17 cellular contexts compared by ENCODE assay signal in the genomic region with DNA sequence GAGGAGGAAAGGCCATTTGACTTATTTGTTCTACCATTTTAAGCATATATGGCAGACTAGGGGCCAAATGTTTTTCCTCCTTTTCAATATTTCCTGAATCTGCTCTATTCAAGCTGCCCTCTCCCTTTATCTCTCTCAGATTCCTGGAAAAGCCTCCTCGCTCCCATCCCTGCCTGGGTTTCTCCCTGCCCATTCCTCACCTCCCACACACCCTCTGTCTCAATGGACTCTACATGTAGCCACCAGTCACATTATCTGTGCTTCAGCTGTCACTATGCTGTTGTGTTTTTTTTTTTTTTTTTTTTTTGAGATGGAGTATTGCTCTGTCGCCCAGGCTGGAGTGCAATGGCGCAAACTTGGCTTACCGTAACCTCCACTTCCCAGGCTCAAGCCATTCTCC.
"Had no signal": no experiment of that assay in that cellular context is flagged by ENCODE, and none has a peak within 500 bp of the region (broad histone marks: within the 10 kb centered on the region; RNA-seq: fewer than 3 reads in every experiment).

No MANE protein-coding gene starts in this region.

- H3K4me2 ChIP-seq: neural progenitor cell, SK-N-SH had no signal

- H3K4me3 ChIP-seq: cardiac muscle cell, dorsolateral prefrontal cortex, gastrocnemius medialis, lower lobe of right lung, neural progenitor cell, ovary, right lobe of liver, spleen, thoracic aorta, upper lobe of right lung had no signal

- DNase-seq: activated CD4-positive, alpha-beta T cell treated with anti-CD3 and anti-CD28 coated beads, Interleukin-2, amount 50 U/mL, for 1 hour; activated CD4-positive, CD25-positive, alpha-beta regulatory T cell; activated gamma-delta T cell treated with Interleukin-2 at 50 U/mL for 16 hours; activated T-cell treated with anti-CD3 and anti-CD28 coated beads, Interleukin-2, amount 50 U/mL, for 72 hours; endodermal cell; gastrocnemius medialis; left colon; lower lobe of right lung; ovary; right lobe of liver; SK-N-SH; spleen; upper lobe of right lung had no signal

- H3K9ac ChIP-seq: neural progenitor cell, SK-N-SH had no signal

- H3K4me1 ChIP-seq: gastrocnemius medialis, lower lobe of right lung, upper lobe of right lung had no signal

- H3K36me3 ChIP-seq: neural progenitor cell, ovary had no signal

- H2AFZ ChIP-seq: neural progenitor cell had no signal

- H3K4me3 Mint-ChIP-seq: activated T-cell treated with anti-CD3 and anti-CD28 coated beads, Interleukin-2, amount 50 U/mL, for 72 hours; endodermal cell; neural progenitor cell had no signal

- H3K27ac Mint-ChIP-seq: activated T-cell treated with anti-CD3 and anti-CD28 coated beads, Interleukin-2, amount 50 U/mL, for 72 hours; endodermal cell; neural progenitor cell had no signal

- ATAC-seq: activated T-cell treated with anti-CD3 and anti-CD28 coated beads, Interleukin-2, amount 50 U/mL, for 72 hours; gastrocnemius medialis; left colon; lower lobe of right lung; right lobe of liver; upper lobe of right lung had no signal

- H3K4me1 Mint-ChIP-seq: endodermal cell had no signal

- H3K9me3 ChIP-seq: gastrocnemius medialis, lower lobe of right lung, ovary, right lobe of liver, SK-N-SH, spleen, thoracic aorta, upper lobe of right lung had no signal

- H3K27ac ChIP-seq: cardiac muscle cell, gastrocnemius medialis, lower lobe of right lung, neural progenitor cell, ovary, right lobe of liver, spleen, thoracic aorta, upper lobe of right lung had no signal

- H3K27me3 ChIP-seq: cardiac muscle cell, gastrocnemius medialis, ovary, right lobe of liver, spleen, upper lobe of right lung had no signal

- H3K9me3 Mint-ChIP-seq: activated T-cell treated with anti-CD3 and anti-CD28 coated beads, Interleukin-2, amount 50 U/mL, for 72 hours; endodermal cell; neural progenitor cell had no signal
